ENCODE assay signal across 1 cellular context in the genomic region with DNA sequence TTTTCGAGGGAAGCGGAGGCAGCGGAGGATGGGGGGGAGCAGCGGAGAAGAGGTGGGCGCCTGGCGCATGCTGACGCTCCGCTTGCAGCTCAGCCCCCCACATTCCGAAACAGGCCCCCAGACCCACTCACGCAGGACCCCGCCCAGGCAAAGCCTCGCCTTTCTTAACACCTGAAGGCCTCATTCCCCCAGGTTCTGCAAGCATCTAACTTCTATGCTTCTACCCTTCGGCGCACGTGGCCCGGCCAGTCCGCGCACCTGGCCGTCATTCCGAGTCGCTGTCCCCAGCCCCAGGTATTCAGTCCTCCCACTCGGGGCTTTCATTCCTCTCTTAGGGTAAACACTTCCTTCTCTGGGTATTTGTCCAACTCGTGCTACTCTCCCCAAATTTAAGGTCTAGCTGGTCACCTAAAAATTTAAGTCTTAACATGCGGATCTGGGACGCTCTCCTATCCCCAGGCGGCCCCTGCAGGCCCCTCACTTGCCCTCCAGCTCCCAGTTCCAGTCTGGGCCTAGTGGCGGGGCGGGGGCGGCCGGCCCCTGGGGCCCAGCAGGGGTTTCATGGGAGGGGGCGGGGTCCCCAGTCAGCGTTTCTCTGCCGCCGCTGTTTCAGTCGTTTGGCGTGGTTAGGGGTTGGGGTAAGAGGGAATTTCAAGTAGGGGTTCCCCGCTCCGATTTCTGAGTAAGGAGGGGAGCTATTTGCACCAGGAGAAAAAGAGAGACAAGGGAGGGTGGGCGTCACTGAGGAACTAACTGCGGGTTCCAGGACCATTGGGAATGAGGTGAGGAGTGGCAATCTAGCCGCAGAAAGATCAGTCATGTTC.
TF ChIP-seq lines count a peak whose summit lies in the region.

No MANE protein-coding gene starts in this region.

TF ChIP-seq in HEK293, 187 proteins besides CTCF, POLR2A, EP300 and RAD21 (continued from another document):
- TF ChIP-seq PRDM4 (tag by site-specific recombination; IDR thresholded peaks at IDR 0.05) (0 out of 2 replicates have a peak, but pooled peaks have one; percentile 24), ZNF394 (tag by site-specific recombination; IDR thresholded peaks at IDR 0.05; ENCODE audit: borderline replicate concordance) (no peak), ATF2 (tag by site-specific recombination; IDR thresholded peaks at IDR 0.05; ENCODE audit: low read depth) (no peak), ZNF707 (tag by site-specific recombination; IDR thresholded peaks at IDR 0.05) (no peak), ZNF501 (tag by site-specific recombination; IDR thresholded peaks at IDR 0.05) (no peak), MEIS1 (CRISPR knock-in tag; IDR thresholded peaks at IDR 0.05; ENCODE audit: borderline replicate concordance) (no peak)
